14 cellular contexts compared by ENCODE assay signal in genomic region chrX:21963736-21964135, GRCh38. TPM values are rescaled to one million over a fixed set of nuclear protein-coding genes. Genes with fewer than 3 reads are reported as not detected.
DNase-seq lines count a peak whose midpoint lies in the region; ATAC-seq and TF ChIP-seq lines count a peak whose summit lies in the region.
"Had no signal": no experiment of that assay in that cellular context is flagged by ENCODE, and none has a peak within 500 bp of the region (broad histone marks: within the 10 kb centered on the region; RNA-seq: fewer than 3 reads in every experiment).

No MANE protein-coding gene starts in this region.

- peaks cover 41% of the 10 kb centered on the region for H3K4me1 Mint-ChIP-seq in activated CD4-positive, alpha-beta T cell treated with anti-CD3 and anti-CD28 coated beads for 36 hours

- H3K36me3 ChIP-seq in adipocyte (ENCODE audit: control insufficient read depth, insufficient read depth, low read length, severe bottlenecking): no peaks in the 10 kb centered on the region
- H3K36me3 ChIP-seq in heart left ventricle: peaks cover 0 to 14% (median 5%) of the 10 kb centered on the region in 9 donors

- intact Hi-C loops in heart left ventricle (cut with DNase I): no loop called here
- intact Hi-C loops in sciatic nerve (cut with DNase I): no loop called here
- intact Hi-C loops in activated CD4-positive, alpha-beta T cell treated with anti-CD3 and anti-CD28 coated beads for 36 hours (cut with DNase I, micrococcal nuclease): no loop called here

- H3K36me3 Mint-ChIP-seq in activated CD4-positive, alpha-beta T cell treated with anti-CD3 and anti-CD28 coated beads for 36 hours (ENCODE audit: low read depth): peaks cover 8% of the 10 kb centered on the region

- peaks cover 10% of the 10 kb centered on the region for H3K27me3 ChIP-seq in adipocyte (replicated peaks; ENCODE audit: control insufficient read depth, insufficient read depth, low read length)
- no peaks in the 10 kb centered on the region for H3K27me3 ChIP-seq in heart left ventricle

- ATAC-seq in heart left ventricle: peak; percentile 38 to 64 (median 49)
- peak; percentile 86 for ATAC-seq in sciatic nerve
- ATAC-seq in activated CD4-positive, alpha-beta T cell treated with anti-CD3 and anti-CD28 coated beads for 36 hours: no peak
- no peak for ATAC-seq in HG02973 (IDR thresholded peaks at IDR 0.05; ENCODE audit: unreplicated experiment)
- ATAC-seq: activated naive CD8-positive, alpha-beta T cell treated with anti-CD3 and anti-CD28 coated beads, Interleukin-2, amount 50 U/mL, for 24 hours; activated T-cell treated with anti-CD3 and anti-CD28 coated beads, Interleukin-2, amount 50 U/mL, for 4 hours had no signal

- CTCF ChIA-PET in activated CD4-positive, alpha-beta T cell treated with anti-CD3 and anti-CD28 coated beads for 36 hours (lab: Charles Lee): no interaction called here

- POLR2A ChIA-PET in activated CD4-positive, alpha-beta T cell treated with anti-CD3 and anti-CD28 coated beads for 36 hours (lab: Charles Lee): no interaction called here

- no peak overlapping the region for H3K9ac ChIP-seq in adipocyte (ENCODE audit: low read length)
- H3K9ac ChIP-seq: parathyroid adenoma had no signal

- peaks cover 14% of the 10 kb centered on the region for H3K4me1 ChIP-seq in adipocyte (ENCODE audit: control insufficient read depth, insufficient read depth, low read length)
- H3K4me1 ChIP-seq in heart left ventricle: peaks cover 0 to 37% (median 9%) of the 10 kb centered on the region in 12 donors
- H3K4me1 ChIP-seq: parathyroid adenoma had no signal

- TF ChIP-seq CTCF in heart left ventricle (IDR thresholded peaks at IDR 0.05): no peak

- WGBS in heart left ventricle, 4 donors: 74 to 86% (median 81%) methylated on average over 3 of the region's 3 CpGs

- no peak overlapping the region for H3K4me3 ChIP-seq in adipocyte (ENCODE audit: low read length)
- no peak overlapping the region for H3K4me3 ChIP-seq in heart left ventricle
- H3K4me3 ChIP-seq: PC-9 had no signal

- no peak overlapping the region for H3K27ac Mint-ChIP-seq in activated CD4-positive, alpha-beta T cell treated with anti-CD3 and anti-CD28 coated beads for 36 hours
- H3K27ac Mint-ChIP-seq: activated CD4-positive, alpha-beta T cell treated with anti-CD3 and anti-CD28 coated beads, Interleukin-2, amount 10 ng/mL, durations not matched to agents 7 days and 5 days; activated naive CD8-positive, alpha-beta T cell treated with anti-CD3 and anti-CD28 coated beads, Interleukin-2, amount 50 U/mL, for 24 hours had no signal

- TF ChIP-seq POLR2A in heart left ventricle (IDR thresholded peaks at IDR 0.05): no peak

- H3K9me3 ChIP-seq in adipocyte (ENCODE audit: control insufficient read depth, low read length) (no peaks in the 10 kb centered on the region), heart left ventricle (no peaks in the 10 kb centered on the region)

- H3K27me3 Mint-ChIP-seq in activated CD4-positive, alpha-beta T cell treated with anti-CD3 and anti-CD28 coated beads for 36 hours: no peaks in the 10 kb centered on the region
- H3K27me3 Mint-ChIP-seq: activated CD4-positive, alpha-beta T cell treated with anti-CD3 and anti-CD28 coated beads, Interleukin-2, amount 10 ng/mL, durations not matched to agents 7 days and 5 days; activated naive CD8-positive, alpha-beta T cell treated with anti-CD3 and anti-CD28 coated beads, Interleukin-2, amount 50 U/mL, for 24 hours had no signal

- peak; percentile 34 for DNase-seq in EL
- DNase-seq in adipocyte (ENCODE audit: low read depth): peak; percentile 70
- no peak for DNase-seq in heart left ventricle
- DNase-seq in sciatic nerve (ENCODE audit: low spot score): no peak
- DNase-seq in effector CD8-positive, alpha-beta T cell (lab: John Stamatoyannopoulos, UW): no peak
- no peak for DNase-seq in activated CD4-positive, alpha-beta T cell treated with anti-CD3 and anti-CD28 coated beads for 36 hours
- DNase-seq in effector CD4-positive, alpha-beta T cell: no peak
- DNase-seq: activated CD4-positive, alpha-beta T cell treated with anti-CD3 and anti-CD28 coated beads, Interleukin-2, amount 10 ng/mL, durations not matched to agents 7 days and 5 days; activated naive CD8-positive, alpha-beta T cell treated with anti-CD3 and anti-CD28 coated beads, Interleukin-2, amount 50 U/mL, for 24 hours; activated T-cell treated with anti-CD3 and anti-CD28 coated beads, Interleukin-2, amount 50 U/mL, for 4 hours; PC-9 had no signal

- no peaks in the 10 kb centered on the region for H3K9me3 Mint-ChIP-seq in activated CD4-positive, alpha-beta T cell treated with anti-CD3 and anti-CD28 coated beads for 36 hours (ENCODE audit: low read depth)
- H3K9me3 Mint-ChIP-seq: activated CD4-positive, alpha-beta T cell treated with anti-CD3 and anti-CD28 coated beads, Interleukin-2, amount 10 ng/mL, durations not matched to agents 7 days and 5 days; activated naive CD8-positive, alpha-beta T cell treated with anti-CD3 and anti-CD28 coated beads, Interleukin-2, amount 50 U/mL, for 24 hours; activated T-cell treated with anti-CD3 and anti-CD28 coated beads, Interleukin-2, amount 50 U/mL, for 4 hours had no signal

- H3K4me3 Mint-ChIP-seq in activated CD4-positive, alpha-beta T cell treated with anti-CD3 and anti-CD28 coated beads for 36 hours: no peak overlapping the region
- H3K4me3 Mint-ChIP-seq: activated CD4-positive, alpha-beta T cell treated with anti-CD3 and anti-CD28 coated beads, Interleukin-2, amount 10 ng/mL, durations not matched to agents 7 days and 5 days; activated naive CD8-positive, alpha-beta T cell treated with anti-CD3 and anti-CD28 coated beads, Interleukin-2, amount 50 U/mL, for 24 hours; activated T-cell treated with anti-CD3 and anti-CD28 coated beads, Interleukin-2, amount 50 U/mL, for 4 hours had no signal

- H3K27ac ChIP-seq in heart left ventricle: peak overlapping the region in 4 of 12 donors; percentile 8 to 41 (median 26)
- H3K27ac ChIP-seq: C4-2B, parathyroid adenoma, PC-9 had no signal

RNA-seq across cellular contexts. Expression of gene SMS, which starts 23.2 kb away (rescaled TPM):
- total RNA-seq in heart left ventricle: 10 to 100 TPM; 25.5 to 77.2 (median 50.2) TPM
- 100 to 1,000 TPM in 1 of 2 donors, 10 to 100 TPM in 1; 24.0 to 109 TPM for polyA plus RNA-seq in heart left ventricle
- 40.0 TPM for total RNA-seq in sciatic nerve
- 100 to 1,000 TPM; 100 to 124 TPM for total RNA-seq in activated CD4-positive, alpha-beta T cell treated with anti-CD3 and anti-CD28 coated beads for 36 hours

Comparison
In these comparisons a context has a peak if more than half of its experiments do, and no peak if none do; other contexts are left out.
1. DNase-seq: peak in EL (single experiment) and adipocyte (single experiment); none in heart left ventricle (0 of 5), sciatic nerve (single experiment), effector CD8-positive, alpha-beta T cell (single experiment), activated CD4-positive, alpha-beta T cell treated with anti-CD3 and anti-CD28 coated beads for 36 hours (single experiment) and effector CD4-positive, alpha-beta T cell (single experiment).
2. ATAC-seq: peak in heart left ventricle (4 of 4) and sciatic nerve (single experiment); none in activated CD4-positive, alpha-beta T cell treated with anti-CD3 and anti-CD28 coated beads for 36 hours (single experiment) and HG02973 (single experiment).